In the genomic region with DNA sequence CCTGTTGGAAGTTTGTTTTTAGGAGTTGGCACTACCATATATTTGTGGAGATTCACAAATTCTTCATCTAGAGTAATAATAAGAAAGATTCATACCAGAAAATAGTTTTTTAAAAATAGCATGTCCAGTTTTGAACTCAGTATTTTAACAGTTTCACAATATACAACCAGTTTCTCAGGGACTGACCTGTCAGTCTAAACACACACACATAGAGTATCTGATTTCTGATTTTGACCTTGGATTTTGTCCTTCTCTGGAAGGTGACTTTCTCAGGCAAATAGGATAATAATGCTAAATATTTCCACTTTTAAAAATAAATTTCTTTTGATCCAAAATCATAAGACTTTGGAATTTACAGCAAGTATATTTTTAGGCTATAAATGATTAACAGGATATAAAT, we compare ENCODE assay signal across 25 cellular contexts.
"Had no signal": no experiment of that assay in that cellular context is flagged by ENCODE, and none has a peak within 500 bp of the region (broad histone marks: within the 10 kb centered on the region; RNA-seq: fewer than 3 reads in every experiment).

No MANE protein-coding gene starts in this region.

- DNase-seq: activated B cell treated with CpG ODN at 0.5 μM for 24 hours; activated CD4-positive, alpha-beta T cell treated with anti-CD3 and anti-CD28 coated beads for 1 hour; activated CD4-positive, alpha-beta T cell treated with anti-CD3 and anti-CD28 coated beads, Interleukin-2, amount 10 ng/mL, durations not matched to agents 24 days and 14 days; activated CD4-positive, alpha-beta T cell treated with anti-CD3 and anti-CD28 coated beads, Interleukin-2, amount 50 U/mL, for 48 hours; activated CD8-positive, alpha-beta memory T cell treated with anti-CD3 and anti-CD28 coated beads, Interleukin-2, amount 10 ng/mL, durations not matched to agents 7 days and 5 days; activated effector memory CD4-positive, alpha-beta T cell treated with anti-CD3 and anti-CD28 coated beads, Interleukin-2, amount 50 U/mL, for 16 hours; activated naive CD4-positive, alpha-beta T cell treated with Interleukin-2 at 50 U/mL for 16 hours; activated T-cell treated with anti-CD3 and anti-CD28 coated beads, Interleukin-2, amount 50 U/mL, for 24 hours; brain microvascular endothelial cell; NCI-H1048; NCI-H146; NCI-H1930; NCI-H2171; NCI-H2227 treated with DMSO at 0.1 percent for 48 hours; NCI-H526; NCI-H774; NK-92 treated with Interleukin-12 subunit alpha and Interleukin-12 subunit beta, amount 100 ng/mL, for 24 hours; Peyer's patch; Right ventricle myocardium superior; SJCRH30; T-helper 2 cell; T1000 had no signal

- ATAC-seq: activated CD8-positive, alpha-beta memory T cell treated with anti-CD3 and anti-CD28 coated beads, Interleukin-2, amount 10 ng/mL, durations not matched to agents 7 days and 5 days; activated naive CD4-positive, alpha-beta T cell treated with anti-CD3 and anti-CD28 coated beads, Interleukin-2, amount 50 U/mL, for 72 hours had no signal

- H3K27ac ChIP-seq: brain microvascular endothelial cell, cardiac muscle cell, Peyer's patch, RWPE1, SJCRH30 had no signal

- H3K9me3 Mint-ChIP-seq: activated B cell treated with CpG ODN at 0.5 μM for 24 hours; activated naive CD4-positive, alpha-beta T cell treated with anti-CD3 and anti-CD28 coated beads, Interleukin-2, amount 50 U/mL, for 72 hours; activated T-cell treated with anti-CD3 and anti-CD28 coated beads, Interleukin-2, amount 50 U/mL, for 24 hours had no signal

- H3K9me3 ChIP-seq: Peyer's patch had no signal

- H3K27ac Mint-ChIP-seq: activated B cell treated with CpG ODN at 0.5 μM for 24 hours; activated CD4-positive, alpha-beta T cell treated with anti-CD3 and anti-CD28 coated beads, Interleukin-2, amount 10 ng/mL, durations not matched to agents 24 days and 14 days; activated CD8-positive, alpha-beta memory T cell treated with anti-CD3 and anti-CD28 coated beads, Interleukin-2, amount 10 ng/mL, durations not matched to agents 7 days and 5 days; activated naive CD4-positive, alpha-beta T cell treated with anti-CD3 and anti-CD28 coated beads, Interleukin-2, amount 50 U/mL, for 72 hours; activated T-cell treated with anti-CD3 and anti-CD28 coated beads, Interleukin-2, amount 50 U/mL, for 24 hours had no signal

- H3K27me3 ChIP-seq: brain microvascular endothelial cell, cardiac muscle cell, Peyer's patch, SJCRH30 had no signal

- H3K4me3 Mint-ChIP-seq: activated B cell treated with CpG ODN at 0.5 μM for 24 hours; activated CD4-positive, alpha-beta T cell treated with anti-CD3 and anti-CD28 coated beads, Interleukin-2, amount 10 ng/mL, durations not matched to agents 24 days and 14 days; activated CD8-positive, alpha-beta memory T cell treated with anti-CD3 and anti-CD28 coated beads, Interleukin-2, amount 10 ng/mL, durations not matched to agents 7 days and 5 days; activated T-cell treated with anti-CD3 and anti-CD28 coated beads, Interleukin-2, amount 50 U/mL, for 24 hours had no signal

- H3K4me3 ChIP-seq: cardiac muscle cell, Peyer's patch, SJCRH30 had no signal

- H3K27me3 Mint-ChIP-seq: activated B cell treated with CpG ODN at 0.5 μM for 24 hours; activated CD4-positive, alpha-beta T cell treated with anti-CD3 and anti-CD28 coated beads, Interleukin-2, amount 10 ng/mL, durations not matched to agents 24 days and 14 days; activated CD8-positive, alpha-beta memory T cell treated with anti-CD3 and anti-CD28 coated beads, Interleukin-2, amount 10 ng/mL, durations not matched to agents 7 days and 5 days; activated T-cell treated with anti-CD3 and anti-CD28 coated beads, Interleukin-2, amount 50 U/mL, for 24 hours had no signal

- H3K4me1 ChIP-seq: SJCRH30 had no signal

- H3K36me3 ChIP-seq: brain microvascular endothelial cell, cardiac muscle cell, SJCRH30 had no signal
